ENCODE assay signal across 24 cellular contexts in the genomic region with DNA sequence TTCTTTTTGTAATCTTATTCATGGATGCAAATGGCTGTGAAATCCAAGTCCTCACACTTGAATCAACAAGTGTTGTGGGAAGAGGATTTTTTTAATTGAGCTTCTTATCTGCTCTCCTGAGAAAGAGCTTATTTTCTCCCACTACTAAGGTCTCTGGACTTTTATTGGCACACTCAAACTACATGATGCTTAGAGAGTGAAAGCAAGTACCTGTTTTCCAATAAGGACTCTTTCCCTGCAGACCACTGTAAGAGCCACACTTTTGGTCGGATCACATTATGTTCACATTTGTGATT.
DNase-seq lines count a peak whose midpoint lies in the region; ATAC-seq and TF ChIP-seq lines count a peak whose summit lies in the region.
"Had no signal": no experiment of that assay in that cellular context is flagged by ENCODE, and none has a peak within 500 bp of the region (broad histone marks: within the 10 kb centered on the region; RNA-seq: fewer than 3 reads in every experiment).

No MANE protein-coding gene starts in this region.

- ATAC-seq in Panc1 (no peak; the same call in 1 of the 2 replicates), GM19467 (IDR thresholded peaks at IDR 0.05; ENCODE audit: unreplicated experiment) (no peak), HG02623 (IDR thresholded peaks at IDR 0.05; ENCODE audit: unreplicated experiment) (no peak)
- ATAC-seq: activated CD4-positive, alpha-beta T cell treated with anti-CD3 and anti-CD28 coated beads for 36 hours; activated CD8-positive, alpha-beta T cell treated with anti-CD3 and anti-CD28 coated beads for 36 hours; activated T-helper 17 cell treated with anti-CD3 and anti-CD28 coated beads, Interleukin-2, amount 50 U/mL, for 72 hours; K562; lower lobe of right lung had no signal

- H3K36me3 Mint-ChIP-seq in H9 (ENCODE audit: insufficient read depth in 1 of 3, low read depth in 3 of 3) (no peaks in the 10 kb centered on the region), neural crest cell (ENCODE audit: low read depth) (peaks cover 6% of the 10 kb centered on the region)
- H3K36me3 Mint-ChIP-seq: activated naive CD4-positive, alpha-beta T cell treated with anti-CD3 and anti-CD28 coated beads, Interleukin-2, amount 10 ng/mL, durations not matched to agents 7 days and 5 days; naive B cell had no signal

- no peaks in the 10 kb centered on the region for H3K27me3 Mint-ChIP-seq in H9 (ENCODE audit: low read depth)
- H3K27me3 Mint-ChIP-seq in neural crest cell (ENCODE audit: low read depth), result no peaks in the 10 kb centered on the region
- H3K27me3 Mint-ChIP-seq: activated CD4-positive, alpha-beta T cell treated with anti-CD3 and anti-CD28 coated beads for 36 hours; activated CD8-positive, alpha-beta T cell treated with anti-CD3 and anti-CD28 coated beads for 36 hours; activated naive CD4-positive, alpha-beta T cell treated with anti-CD3 and anti-CD28 coated beads, Interleukin-2, amount 10 ng/mL, durations not matched to agents 7 days and 5 days; activated T-helper 17 cell treated with anti-CD3 and anti-CD28 coated beads, Interleukin-2, amount 50 U/mL, for 72 hours; central memory CD8-positive, alpha-beta T cell; naive B cell had no signal

- no peak overlapping the region for H2AK5ac ChIP-seq in H9 (ENCODE audit: insufficient read length, low read length)

- H3K27me3 ChIP-seq in H9 (ENCODE audit: insufficient read depth, low read length) (no peaks in the 10 kb centered on the region), Panc1 (ENCODE audit: control insufficient read depth, insufficient read depth, low read length) (no peaks in the 10 kb centered on the region)
- H3K27me3 ChIP-seq: adrenal gland, sigmoid colon, tibial nerve had no signal

- no peaks in the 10 kb centered on the region for H3K79me2 ChIP-seq in H9 (ENCODE audit: insufficient read depth, low read length)

- no peaks in the 10 kb centered on the region for H3K23me2 ChIP-seq in H9 (ENCODE audit: insufficient read length, low read depth, low read length, poor library complexity, severe bottlenecking)

- no peak overlapping the region for H3K23ac ChIP-seq in H9 (ENCODE audit: insufficient read length, low read depth, low read length)

- no peak overlapping the region for H3K18ac ChIP-seq in H9 (ENCODE audit: insufficient read length, low read depth, low read length)

- no peaks in the 10 kb centered on the region; the same call in 1 of the 2 replicates for H3K4me1 ChIP-seq in H9 (ENCODE audit: insufficient read depth, low read length)
- H3K4me1 ChIP-seq in Panc1 (ENCODE audit: control insufficient read depth, insufficient read depth, low read length), result no peaks in the 10 kb centered on the region
- H3K4me1 ChIP-seq: adrenal gland, lower lobe of right lung, sigmoid colon, tibial nerve had no signal

- H3T11ph ChIP-seq in H9 (ENCODE audit: low read length), result no peak overlapping the region

- in situ Hi-C loops in Panc1 (cut with HindIII; ENCODE audit: low pct_unique_long_range_greater_than_20kb, low sequenced_read_pairs), result no loop called here

- H3K9me3 ChIP-seq in H9 (ENCODE audit: control insufficient read depth, low read depth, low read length), result no peaks in the 10 kb centered on the region
- H3K9me3 ChIP-seq in Panc1 (ENCODE audit: control insufficient read depth, insufficient read depth, low read depth, low read length), result peaks cover 7% of the 10 kb centered on the region; the same call in 1 of the 2 replicates
- H3K9me3 ChIP-seq: adrenal gland, lower lobe of right lung, sigmoid colon, tibial nerve had no signal

- no CpG with 5 or more reads among the region's 1 CpG for WGBS in H9 (ENCODE audit: extremely low coverage, insufficient read length, low lambda C conversion rate)

- TF ChIP-seq CTCF in GM12875 (IDR thresholded peaks at IDR 0.05; ENCODE audit: borderline replicate concordance, insufficient read depth, low read depth, low read length), result 0 out of 2 replicates have a peak, but pooled peaks have one; percentile 0
- TF ChIP-seq CTCF in H9 (conservative IDR thresholded peaks at IDR 0.05), result peak; percentile 14; the same call in 1 of the 3 replicates
- peak; percentile 26; the same call in 1 of the 2 replicates for TF ChIP-seq CTCF in Panc1 (IDR thresholded peaks at IDR 0.05)
- TF ChIP-seq CTCF in neural crest cell (conservative IDR thresholded peaks at IDR 0.05), result peak; percentile 25

- no peaks in the 10 kb centered on the region for H3K79me1 ChIP-seq in H9 (ENCODE audit: insufficient read depth, low read depth, low read length, poor library complexity, severe bottlenecking)

- H3K36me3 ChIP-seq in Panc1 (ENCODE audit: control insufficient read depth, insufficient read depth, low read length), result no peaks in the 10 kb centered on the region
- H3K36me3 ChIP-seq: adrenal gland, lower lobe of right lung, sigmoid colon, tibial nerve had no signal

- no peak overlapping the region for H4K91ac ChIP-seq in H9 (ENCODE audit: insufficient read length, low read depth, low read length)

- POLR2A ChIA-PET in Panc1 (lab: Charles Lee), result no interaction called here

- no peak overlapping the region for H2AFZ ChIP-seq in H9 (ENCODE audit: low read length)

- no peak overlapping the region for H2BK5ac ChIP-seq in H9 (ENCODE audit: insufficient read length, low read length)

- H3K27ac Mint-ChIP-seq in H9 (no peak overlapping the region), neural crest cell (ENCODE audit: unreplicated experiment) (no peak overlapping the region)
- H3K27ac Mint-ChIP-seq: activated CD4-positive, alpha-beta T cell treated with anti-CD3 and anti-CD28 coated beads for 36 hours; activated CD8-positive, alpha-beta T cell treated with anti-CD3 and anti-CD28 coated beads for 36 hours; activated naive CD4-positive, alpha-beta T cell treated with anti-CD3 and anti-CD28 coated beads, Interleukin-2, amount 10 ng/mL, durations not matched to agents 7 days and 5 days; activated T-helper 17 cell treated with anti-CD3 and anti-CD28 coated beads, Interleukin-2, amount 50 U/mL, for 72 hours; naive B cell; T-helper 2 cell treated with Interferon-gamma antibody and Interleukin-4, amounts not matched to agents 5 μg/mL and 100 μg/mL, for 36 hours had no signal

- H2BK120ac ChIP-seq in H9 (ENCODE audit: low read depth, low read length, poor library complexity, severe bottlenecking), result no peak overlapping the region

- no peak overlapping the region for H3K9ac ChIP-seq in H9 (ENCODE audit: extremely low read depth, insufficient read length, low read length)

- no peak overlapping the region for H2BK15ac ChIP-seq in H9 (ENCODE audit: low read depth, low read length)

- H3K56ac ChIP-seq in H9 (ENCODE audit: insufficient read length, low read depth, low read length), result no peak overlapping the region

- no peaks in the 10 kb centered on the region for H4K20me1 ChIP-seq in H9 (ENCODE audit: control insufficient read depth, insufficient read depth, insufficient read length)

- H3K4me1 Mint-ChIP-seq in H9, result peaks cover 0 to 8% of the 10 kb centered on the region in 2 experiments; a peak in 2 of 4 replicates
- peaks cover 5% of the 10 kb centered on the region for H3K4me1 Mint-ChIP-seq in neural crest cell
- H3K4me1 Mint-ChIP-seq: activated CD4-positive, alpha-beta T cell treated with anti-CD3 and anti-CD28 coated beads for 36 hours; activated naive CD4-positive, alpha-beta T cell treated with anti-CD3 and anti-CD28 coated beads, Interleukin-2, amount 10 ng/mL, durations not matched to agents 7 days and 5 days; activated T-helper 17 cell treated with anti-CD3 and anti-CD28 coated beads, Interleukin-2, amount 50 U/mL, for 72 hours; central memory CD8-positive, alpha-beta T cell; naive B cell had no signal

- no peak for DNase-seq in H9
- no peak for DNase-seq in Panc1 (ENCODE audit: low read depth, low spot score)
- no peak for DNase-seq in neural crest cell (ENCODE audit: low read depth, low spot score)
- no peak for DNase-seq in NCI-H748 treated with DMSO at 0.1 percent for 48 hours (lab: John Stamatoyannopoulos, UW)
- DNase-seq: activated CD4-positive, alpha-beta T cell treated with anti-CD3 and anti-CD28 coated beads for 36 hours; activated CD8-positive, alpha-beta T cell treated with anti-CD3 and anti-CD28 coated beads for 36 hours; activated naive CD4-positive, alpha-beta T cell treated with anti-CD3 and anti-CD28 coated beads, Interleukin-2, amount 10 ng/mL, durations not matched to agents 7 days and 5 days; adrenal gland; lower lobe of right lung; naive B cell; NCI-H1930; NCI-H510A; Right ventricle myocardium superior; sigmoid colon; stimulated activated CD4-positive, alpha-beta T cell treated with anti-CD3 and anti-CD28 coated beads, Interleukin-12 subunit alpha, Interleukin-12 subunit beta, amount 100 ng/mL, for 4 hours; stimulated activated CD4-positive, alpha-beta T cell treated with anti-CD3 and anti-CD28 coated beads, Interleukin-4, amount 100 ng/mL, for 1 hour had no signal

- H3K4ac ChIP-seq in H9 (ENCODE audit: low read depth, low read length), result no peak overlapping the region

- H3K27ac ChIP-seq in H9 (ENCODE audit: insufficient read length, low read depth, low read length) (no peak overlapping the region), Panc1 (ENCODE audit: low read length) (peak overlapping the region; percentile 64; the same call in 1 of the 2 replicates)
- H3K27ac ChIP-seq: adrenal gland, lower lobe of right lung, sigmoid colon, tibial nerve had no signal

- H3K4me2 ChIP-seq in H9 (ENCODE audit: insufficient read depth, insufficient read length, low read length), result no peak overlapping the region

- H3K9me3 Mint-ChIP-seq in H9 (no peaks in the 10 kb centered on the region), neural crest cell (peaks cover 9% of the 10 kb centered on the region)
- H3K9me3 Mint-ChIP-seq: activated CD8-positive, alpha-beta T cell treated with anti-CD3 and anti-CD28 coated beads for 36 hours; activated naive CD4-positive, alpha-beta T cell treated with anti-CD3 and anti-CD28 coated beads, Interleukin-2, amount 10 ng/mL, durations not matched to agents 7 days and 5 days; activated T-helper 17 cell treated with anti-CD3 and anti-CD28 coated beads, Interleukin-2, amount 50 U/mL, for 72 hours; naive B cell; T-helper 2 cell treated with Interferon-gamma antibody and Interleukin-4, amounts not matched to agents 5 μg/mL and 100 μg/mL, for 36 hours had no signal

- H3K4me3 ChIP-seq in GM12875 (ENCODE audit: low read depth, low read length), result no peak overlapping the region
- H3K4me3 ChIP-seq in Panc1 (ENCODE audit: low read depth in 2 of 2, low read length in 2 of 2), result no peak overlapping the region
- H3K4me3 ChIP-seq: adrenal gland, K562, lower lobe of right lung, sigmoid colon, tibial nerve had no signal

- CTCF ChIA-PET in Panc1 (lab: Charles Lee), result interaction anchor here (0.6 to 0.7 kb wide), 2 partner anchors 149 to 1653 kb away, joined by 4 to 12 read pairs; a partner anchor contains a TSS

- no peak overlapping the region for H4K5ac ChIP-seq in H9 (ENCODE audit: insufficient read length, low read depth, low read length)

- BruUV-seq in Panc1 (replicated peaks; lab: Mats Ljungman, UMichigan), result no TSS peak

- no peak overlapping the region for H4K8ac ChIP-seq in H9 (replicated peaks; ENCODE audit: insufficient read length, low read depth, low read length)

- H3K4me3 Mint-ChIP-seq in H9, result no peak overlapping the region
- H3K4me3 Mint-ChIP-seq in neural crest cell, result no peak overlapping the region
- H3K4me3 Mint-ChIP-seq: activated CD4-positive, alpha-beta T cell treated with anti-CD3 and anti-CD28 coated beads for 36 hours; activated CD8-positive, alpha-beta T cell treated with anti-CD3 and anti-CD28 coated beads for 36 hours; activated naive CD4-positive, alpha-beta T cell treated with anti-CD3 and anti-CD28 coated beads, Interleukin-2, amount 10 ng/mL, durations not matched to agents 7 days and 5 days; activated T-helper 17 cell treated with anti-CD3 and anti-CD28 coated beads, Interleukin-2, amount 50 U/mL, for 72 hours; central memory CD8-positive, alpha-beta T cell; naive B cell; T-helper 2 cell treated with Interferon-gamma antibody and Interleukin-4, amounts not matched to agents 5 μg/mL and 100 μg/mL, for 36 hours had no signal

- no peak overlapping the region for H2BK12ac ChIP-seq in H9 (ENCODE audit: insufficient read length, low read depth, low read length)

- no peak overlapping the region for H2BK20ac ChIP-seq in H9 (ENCODE audit: low read depth, low read length, poor library complexity, severe bottlenecking)

- H3K14ac ChIP-seq in H9 (ENCODE audit: insufficient read depth, low read length), result no peak overlapping the region

- intact Hi-C loops in Panc1 (cut with micrococcal nuclease; ENCODE audit: unreplicated experiment), result loop anchor here (5.0 kb wide), 1 partner anchor 378 kb away; no protein-coding TSS in a partner anchor
